In genomic region chr1:182789138-182790076, GRCh38 we compare ENCODE assay signal across 8 cellular contexts. TPM values are rescaled to one million over a fixed set of nuclear protein-coding genes. Genes with fewer than 3 reads are reported as not detected.
DNase-seq lines count a peak whose midpoint lies in the region; FAIRE-seq and TF ChIP-seq lines count a peak whose summit lies in the region.

Gene NPL (plus strand): TSS chr1:182789773. CDS start chr1:182794372, 4,599 bp downstream.

- H3K36me3 ChIP-seq in SJSA1 (no peaks in the 10 kb centered on the region), thymus (ENCODE audit: control insufficient read depth, insufficient read depth) (no peaks in the 10 kb centered on the region)

- H3K4me3 ChIP-seq in SJSA1 = peak within 1 kb of the TSS; percentile 49
- peak within 1 kb of the TSS; percentile 63 for H3K4me3 ChIP-seq in thymus (ENCODE audit: low read length)

- H3K27ac ChIP-seq in SJSA1 = no peak within 1 kb of the TSS
- H3K27ac ChIP-seq in thymus (ENCODE audit: low read depth) = peak within 1 kb of the TSS; percentile 73

- H3K36me3 Mint-ChIP-seq in activated naive CD4-positive, alpha-beta T cell treated with anti-CD3 and anti-CD28 coated beads, Interleukin-2, amount 10 ng/mL, durations not matched to agents 7 days and 5 days = peaks cover 2% of the 10 kb centered on the region
- H3K36me3 Mint-ChIP-seq in glutamatergic neuron (ENCODE audit: unreplicated experiment) (no peaks in the 10 kb centered on the region), osteocyte (ENCODE audit: unreplicated experiment) (peaks cover 4% of the 10 kb centered on the region)

- H3K4me1 Mint-ChIP-seq in activated naive CD4-positive, alpha-beta T cell treated with anti-CD3 and anti-CD28 coated beads, Interleukin-2, amount 10 ng/mL, durations not matched to agents 7 days and 5 days = peaks cover 12% of the 10 kb centered on the region
- peaks cover 5% of the 10 kb centered on the region for H3K4me1 Mint-ChIP-seq in glutamatergic neuron (ENCODE audit: low read depth, unreplicated experiment)
- peaks cover 11% of the 10 kb centered on the region for H3K4me1 Mint-ChIP-seq in osteocyte (ENCODE audit: unreplicated experiment)

- peak; percentile 61 for TF ChIP-seq POLR2A in H54 (IDR thresholded peaks at IDR 0.05; ENCODE audit: low read depth, low read length)

- H3K27ac Mint-ChIP-seq in activated naive CD4-positive, alpha-beta T cell treated with anti-CD3 and anti-CD28 coated beads, Interleukin-2, amount 10 ng/mL, durations not matched to agents 7 days and 5 days = peak within 1 kb of the TSS; percentile 60
- H3K27ac Mint-ChIP-seq in glutamatergic neuron (ENCODE audit: unreplicated experiment) = no peak within 1 kb of the TSS
- H3K27ac Mint-ChIP-seq in osteocyte (ENCODE audit: unreplicated experiment) = peak within 1 kb of the TSS; percentile 58

- FAIRE-seq in H54 (lab: Jason Lieb, UNC) = no peak

- DNase-seq in GDM1 (lab: John Stamatoyannopoulos, UW) (peak; percentile 58), H54 (ENCODE audit: insufficient read length, low spot score) (peak; percentile 15), M059J (ENCODE audit: low read depth) (peak; percentile 75), SJSA1 (ENCODE audit: low read depth in 1 of 2, low spot score in 2 of 2) (peak; percentile 67 to 77), glutamatergic neuron (peak; percentile 82), osteocyte (ENCODE audit: extremely low spot score, unreplicated experiment) (peak; percentile 93)
- peak; percentile 90 for DNase-seq in activated naive CD4-positive, alpha-beta T cell treated with anti-CD3 and anti-CD28 coated beads, Interleukin-2, amount 10 ng/mL, durations not matched to agents 7 days and 5 days

- H3K27me3 Mint-ChIP-seq in activated naive CD4-positive, alpha-beta T cell treated with anti-CD3 and anti-CD28 coated beads, Interleukin-2, amount 10 ng/mL, durations not matched to agents 7 days and 5 days = peaks cover 36% of the 10 kb centered on the region
- H3K27me3 Mint-ChIP-seq in glutamatergic neuron (ENCODE audit: unreplicated experiment) (peaks cover 6% of the 10 kb centered on the region), osteocyte (ENCODE audit: unreplicated experiment) (peaks cover 38% of the 10 kb centered on the region)

- CTCF ChIA-PET in activated naive CD4-positive, alpha-beta T cell treated with anti-CD3 and anti-CD28 coated beads, Interleukin-2, amount 10 ng/mL, durations not matched to agents 7 days and 5 days (lab: Charles Lee) = interaction anchor here (0.9 to 12.7 kb wide), 3 partner anchors 26 to 191 kb away, joined by 3 to 717 read pairs (median 3); partner anchors contain the start of genes RGS16 and RNASEL

- H3K9me3 ChIP-seq in SJSA1 (replicated peaks) (no peaks in the 10 kb centered on the region), thymus (ENCODE audit: control insufficient read depth) (no peaks in the 10 kb centered on the region)

- H3K4me3 Mint-ChIP-seq in activated naive CD4-positive, alpha-beta T cell treated with anti-CD3 and anti-CD28 coated beads, Interleukin-2, amount 10 ng/mL, durations not matched to agents 7 days and 5 days = peak within 1 kb of the TSS; percentile 83
- H3K4me3 Mint-ChIP-seq in glutamatergic neuron (ENCODE audit: unreplicated experiment) (peak within 1 kb of the TSS; percentile 96), osteocyte (ENCODE audit: unreplicated experiment) (peak within 1 kb of the TSS; percentile 90)

- TF ChIP-seq CTCF in glutamatergic neuron (IDR thresholded peaks at IDR 0.05; ENCODE audit: partially characterized antibody, unreplicated experiment) = no peak
- peak; percentile 5 for TF ChIP-seq CTCF in osteocyte (IDR thresholded peaks at IDR 0.05)

- under 1% methylated on average over 93 of the region's 93 CpGs for WGBS in thymus

- H3K4me1 ChIP-seq in SJSA1 (replicated peaks) (peaks cover 11% of the 10 kb centered on the region), thymus (ENCODE audit: control insufficient read depth, insufficient read depth, low read length) (no peaks in the 10 kb centered on the region)

- H3K27me3 ChIP-seq in SJSA1 (replicated peaks) (peaks cover 27% of the 10 kb centered on the region), thymus (ENCODE audit: control insufficient read depth, insufficient read depth) (peaks cover 18% of the 10 kb centered on the region)

- no peaks in the 10 kb centered on the region for H3K9me3 Mint-ChIP-seq in activated naive CD4-positive, alpha-beta T cell treated with anti-CD3 and anti-CD28 coated beads, Interleukin-2, amount 10 ng/mL, durations not matched to agents 7 days and 5 days
- H3K9me3 Mint-ChIP-seq in glutamatergic neuron (ENCODE audit: unreplicated experiment) = no peaks in the 10 kb centered on the region
- H3K9me3 Mint-ChIP-seq in osteocyte (ENCODE audit: unreplicated experiment) = no peaks in the 10 kb centered on the region

RNA-seq across cellular contexts. Expression of gene NPL, which starts in this region (rescaled TPM):
- total RNA-seq in M059J (2014; rRNA removed; shearing (Covaris generic)) = 0.86 and 1.1 TPM in 2 replicates
- 0.41 and 2.4 TPM in 2 replicates for total RNA-seq in SJSA1 (2014; rRNA removed; shearing (Covaris generic))
- total RNA-seq in glutamatergic neuron (ENCODE audit: unreplicated experiment) (2.3 TPM), osteocyte (4.0 and 4.2 TPM in 2 replicates)
- polyA plus RNA-seq in thymus = 30.7 TPM

Comparison
In these comparisons a context has a peak if more than half of its experiments do, and no peak if none do; other contexts are left out.
1. DNase-seq: peak in every context shown above with its lines; median percentile 93 in osteocyte; 90 in activated naive CD4-positive, alpha-beta T cell treated with anti-CD3 and anti-CD28 coated beads, Interleukin-2, amount 10 ng/mL, durations not matched to agents 7 days and 5 days; 82 in glutamatergic neuron; 75 in M059J; 72 in SJSA1; 58 in GDM1; 15 in H54.